ENCODE assay signal across 1 cellular context in the genomic region with DNA sequence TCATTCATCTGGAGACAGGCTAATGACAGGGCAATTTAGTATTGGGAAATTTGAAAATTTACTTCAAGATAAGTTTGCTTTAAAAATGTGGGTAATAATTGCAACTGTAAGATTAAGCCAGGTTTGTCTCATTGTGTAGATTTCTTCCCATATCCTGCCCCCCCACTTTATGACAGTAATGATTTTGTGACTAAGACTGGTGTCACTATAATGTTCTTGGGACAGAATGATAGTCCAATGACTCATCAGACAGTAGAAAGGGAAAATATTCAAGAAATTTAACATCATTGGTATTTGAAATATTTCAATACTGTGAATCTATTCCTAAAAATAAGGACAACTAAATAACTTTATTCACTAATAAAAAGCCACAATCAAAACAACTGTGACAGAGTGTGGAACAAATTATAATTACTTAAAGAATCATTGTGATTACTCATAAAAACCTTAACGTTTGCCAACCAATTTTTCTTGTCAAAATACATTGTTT.
TF ChIP-seq lines count a peak whose summit lies in the region.

No MANE protein-coding gene starts in this region.

TF ChIP-seq in K562, 482 proteins besides CTCF, POLR2A, EP300 and RAD21 (continued from another document):
- TF ChIP-seq JUND (IDR thresholded peaks at IDR 0.05; ENCODE audit: borderline replicate concordance, low read depth, low read length): 0 out of 2 replicates have a peak, but pooled peaks have one; percentile 9
- no peak; the same call in 2 of the 3 replicates for TF ChIP-seq JUND (tag; IDR thresholded peaks at IDR 0.05; ENCODE audit: borderline replicate concordance, low read depth, low read length)
- no peak for TF ChIP-seq ZNF668 (CRISPR knock-in tag; IDR thresholded peaks at IDR 0.05)
- TF ChIP-seq HMG20A (CRISPR knock-in tag; conservative IDR thresholded peaks at IDR 0.05): no peak
- no peak for TF ChIP-seq HMGN3 (IDR thresholded peaks at IDR 0.05; ENCODE audit: borderline replicate concordance, extremely low read depth, insufficient read length, low read depth, low read length)
- TF ChIP-seq WHSC1 (IDR thresholded peaks at IDR 0.05; ENCODE audit: low read length): no peak
- no peak for TF ChIP-seq ZBTB8A (IDR thresholded peaks at IDR 0.05; ENCODE audit: partially characterized antibody)
- TF ChIP-seq, protein P1, sequence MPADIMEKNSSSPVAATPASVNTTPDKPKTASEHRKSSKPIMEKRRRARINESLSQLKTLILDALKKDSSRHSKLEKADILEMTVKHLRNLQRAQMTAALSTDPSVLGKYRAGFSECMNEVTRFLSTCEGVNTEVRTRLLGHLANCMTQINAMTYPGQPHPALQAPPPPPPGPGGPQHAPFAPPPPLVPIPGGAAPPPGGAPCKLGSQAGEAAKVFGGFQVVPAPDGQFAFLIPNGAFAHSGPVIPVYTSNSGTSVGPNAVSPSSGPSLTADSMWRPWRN (IDR thresholded peaks at IDR 0.05; ENCODE audit: low read depth): no peak
- TF ChIP-seq ZNF212 (CRISPR knock-in tag; IDR thresholded peaks at IDR 0.05): no peak
- TF ChIP-seq ZNF76 (CRISPR knock-in tag; IDR thresholded peaks at IDR 0.05; ENCODE audit: borderline replicate concordance): no peak
- no peak for TF ChIP-seq ZNF184 (CRISPR knock-in tag; IDR thresholded peaks at IDR 0.05)
- TF ChIP-seq, protein P2, sequence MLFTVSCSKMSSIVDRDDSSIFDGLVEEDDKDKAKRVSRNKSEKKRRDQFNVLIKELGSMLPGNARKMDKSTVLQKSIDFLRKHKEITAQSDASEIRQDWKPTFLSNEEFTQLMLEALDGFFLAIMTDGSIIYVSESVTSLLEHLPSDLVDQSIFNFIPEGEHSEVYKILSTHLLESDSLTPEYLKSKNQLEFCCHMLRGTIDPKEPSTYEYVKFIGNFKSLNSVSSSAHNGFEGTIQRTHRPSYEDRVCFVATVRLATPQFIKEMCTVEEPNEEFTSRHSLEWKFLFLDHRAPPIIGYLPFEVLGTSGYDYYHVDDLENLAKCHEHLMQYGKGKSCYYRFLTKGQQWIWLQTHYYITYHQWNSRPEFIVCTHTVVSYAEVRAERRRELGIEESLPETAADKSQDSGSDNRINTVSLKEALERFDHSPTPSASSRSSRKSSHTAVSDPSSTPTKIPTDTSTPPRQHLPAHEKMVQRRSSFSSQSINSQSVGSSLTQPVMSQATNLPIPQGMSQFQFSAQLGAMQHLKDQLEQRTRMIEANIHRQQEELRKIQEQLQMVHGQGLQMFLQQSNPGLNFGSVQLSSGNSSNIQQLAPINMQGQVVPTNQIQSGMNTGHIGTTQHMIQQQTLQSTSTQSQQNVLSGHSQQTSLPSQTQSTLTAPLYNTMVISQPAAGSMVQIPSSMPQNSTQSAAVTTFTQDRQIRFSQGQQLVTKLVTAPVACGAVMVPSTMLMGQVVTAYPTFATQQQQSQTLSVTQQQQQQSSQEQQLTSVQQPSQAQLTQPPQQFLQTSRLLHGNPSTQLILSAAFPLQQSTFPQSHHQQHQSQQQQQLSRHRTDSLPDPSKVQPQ (CRISPR knock-in tag; IDR thresholded peaks at IDR 0.05; ENCODE audit: borderline replicate concordance): no peak
- TF ChIP-seq NFE2 (IDR thresholded peaks at IDR 0.05; ENCODE audit: low read depth): 0 out of 2 replicates have a peak, but pooled peaks have one; percentile 4
- TF ChIP-seq ARID1B (IDR thresholded peaks at IDR 0.05): 0 out of 2 replicates have a peak, but pooled peaks have one; percentile 9
- TF ChIP-seq, protein P3, sequence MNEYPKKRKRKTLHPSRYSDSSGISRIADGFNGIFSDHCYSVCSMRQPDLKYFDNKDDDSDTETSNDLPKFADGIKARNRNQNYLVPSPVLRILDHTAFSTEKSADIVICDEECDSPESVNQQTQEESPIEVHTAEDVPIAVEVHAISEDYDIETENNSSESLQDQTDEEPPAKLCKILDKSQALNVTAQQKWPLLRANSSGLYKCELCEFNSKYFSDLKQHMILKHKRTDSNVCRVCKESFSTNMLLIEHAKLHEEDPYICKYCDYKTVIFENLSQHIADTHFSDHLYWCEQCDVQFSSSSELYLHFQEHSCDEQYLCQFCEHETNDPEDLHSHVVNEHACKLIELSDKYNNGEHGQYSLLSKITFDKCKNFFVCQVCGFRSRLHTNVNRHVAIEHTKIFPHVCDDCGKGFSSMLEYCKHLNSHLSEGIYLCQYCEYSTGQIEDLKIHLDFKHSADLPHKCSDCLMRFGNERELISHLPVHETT (CRISPR knock-in tag; conservative IDR thresholded peaks at IDR 0.05 in 1 of 2, IDR thresholded peaks at IDR 0.05 in 1 of 2): no peak
- TF ChIP-seq CREBBP (IDR thresholded peaks at IDR 0.05; ENCODE audit: low read depth, low read length): no peak
- no peak for TF ChIP-seq SREBF1 (IDR thresholded peaks at IDR 0.05; ENCODE audit: borderline replicate concordance, low read depth, low read length)
- TF ChIP-seq, protein P4, sequence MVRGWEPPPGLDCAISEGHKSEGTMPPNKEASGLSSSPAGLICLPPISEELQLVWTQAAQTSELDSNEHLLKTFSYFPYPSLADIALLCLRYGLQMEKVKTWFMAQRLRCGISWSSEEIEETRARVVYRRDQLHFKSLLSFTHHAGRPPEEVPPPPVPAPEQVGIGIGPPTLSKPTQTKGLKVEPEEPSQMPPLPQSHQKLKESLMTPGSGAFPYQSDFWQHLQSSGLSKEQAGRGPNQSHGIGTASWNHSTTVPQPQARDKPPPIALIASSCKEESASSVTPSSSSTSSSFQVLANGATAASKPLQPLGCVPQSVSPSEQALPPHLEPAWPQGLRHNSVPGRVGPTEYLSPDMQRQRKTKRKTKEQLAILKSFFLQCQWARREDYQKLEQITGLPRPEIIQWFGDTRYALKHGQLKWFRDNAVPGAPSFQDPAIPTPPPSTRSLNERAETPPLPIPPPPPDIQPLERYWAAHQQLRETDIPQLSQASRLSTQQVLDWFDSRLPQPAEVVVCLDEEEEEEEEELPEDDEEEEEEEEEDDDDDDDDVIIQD (CRISPR knock-in tag; IDR thresholded peaks at IDR 0.05): no peak
